ENCODE assay signal across 15 cellular contexts in genomic region chr16:66135376-66135775, GRCh38.
DNase-seq lines count a peak whose midpoint lies in the region; ATAC-seq and TF ChIP-seq lines count a peak whose summit lies in the region.
"Had no signal": no experiment of that assay in that cellular context is flagged by ENCODE, and none has a peak within 500 bp of the region (broad histone marks: within the 10 kb centered on the region; RNA-seq: fewer than 3 reads in every experiment).

No MANE protein-coding gene starts in this region.

- peak; percentile 31 to 64 (median 36) for ATAC-seq in right lobe of liver
- ATAC-seq: stimulated activated memory B cell treated with anti-CD40 and anti-IgM and Interleukin-4, amounts not matched to agents 10 μg/mL and 1 μg/mL and 100 μg/mL, for 72 hours had no signal

- H3K27me3 ChIP-seq in right lobe of liver = no peaks in the 10 kb centered on the region
- no peaks in the 10 kb centered on the region for H3K27me3 ChIP-seq in sigmoid colon

- H3K27ac ChIP-seq in right lobe of liver (no peak overlapping the region), sigmoid colon (peak overlapping the region in 1 of 4 donors; percentile 21)

- H3K9me3 ChIP-seq in right lobe of liver (no peaks in the 10 kb centered on the region), sigmoid colon (no peaks in the 10 kb centered on the region)
- H3K9me3 ChIP-seq: SK-N-SH had no signal

- H3K4me1 ChIP-seq in right lobe of liver = no peaks in the 10 kb centered on the region
- H3K4me1 ChIP-seq in sigmoid colon = peaks cover 0 to 10% (median 9%) of the 10 kb centered on the region in 4 donors

- TF ChIP-seq POLR2A in right lobe of liver (IDR thresholded peaks at IDR 0.05) (no peak), sigmoid colon (IDR thresholded peaks at IDR 0.05) (no peak)

- DNase-seq in EH (ENCODE audit: low read depth) = peak; percentile 57
- peak; percentile 89 for DNase-seq in fibroblast of villous mesenchyme (ENCODE audit: low read depth)
- DNase-seq in right lobe of liver = no peak
- peak; percentile 72 for DNase-seq in sigmoid colon
- DNase-seq in DMS79 (lab: John Stamatoyannopoulos, UW) = no peak
- no peak for DNase-seq in dermis blood vessel endothelial cell
- no peak for DNase-seq in posterior vena cava (ENCODE audit: low spot score)
- DNase-seq in GM20000 (ENCODE audit: low spot score) = no peak
- DNase-seq: activated CD4-positive, alpha-beta T cell treated with anti-CD3 and anti-CD28 coated beads, Interleukin-2, amount 50 U/mL, for 48 hours; DMS 273 treated with DMSO at 0.1 percent for 48 hours; GOT3; naive B cell; NCI-H1105 treated with DMSO at 0.1 percent for 48 hours had no signal

- TF ChIP-seq CTCF in fibroblast of villous mesenchyme (IDR thresholded peaks at IDR 0.05; ENCODE audit: insufficient read depth, low read depth, low read length) (no peak), right lobe of liver (IDR thresholded peaks at IDR 0.05) (no peak), sigmoid colon (IDR thresholded peaks at IDR 0.05) (no peak), GM20000 (IDR thresholded peaks at IDR 0.05; ENCODE audit: extremely low read depth, missing control alignments) (no peak)

- WGBS in right lobe of liver (ENCODE audit: insufficient coverage, low coverage, low lambda C conversion rate, missing lambda C conversion rate) = 21% methylated on average over 2 of the region's 4 CpGs
- WGBS in sigmoid colon, 2 donors = 60 to 67% methylated on average over 4 of the region's 4 CpGs

- H3K4me3 ChIP-seq in fibroblast of villous mesenchyme (ENCODE audit: low read depth, low read length) = no peak overlapping the region
- H3K4me3 ChIP-seq in right lobe of liver = no peak overlapping the region
- H3K4me3 ChIP-seq in sigmoid colon = no peak overlapping the region

- H3K36me3 ChIP-seq in right lobe of liver = no peaks in the 10 kb centered on the region
- H3K36me3 ChIP-seq in sigmoid colon = no peaks in the 10 kb centered on the region

- intact Hi-C loops in right lobe of liver (cut with DNase I) (no loop called here), sigmoid colon (cut with DNase I) (no loop called here), posterior vena cava (cut with DNase I) (loop anchor here in 1 of 2 donors (10.0 kb wide), 1 partner anchor 71 kb away; no protein-coding TSS in a partner anchor)

- no peak for TF ChIP-seq EP300 in sigmoid colon (IDR thresholded peaks at IDR 0.05)

Comparison
In these comparisons a context has a peak if more than half of its experiments do, and no peak if none do; other contexts are left out.
1. DNase-seq: peak in EH (single experiment), fibroblast of villous mesenchyme (single experiment) and sigmoid colon (single experiment); none in right lobe of liver (0 of 3), DMS79 (single experiment), dermis blood vessel endothelial cell (single experiment), posterior vena cava (single experiment) and GM20000 (single experiment).